In genomic region chr13:75869981-75870380, GRCh38 we compare ENCODE assay signal across 11 cellular contexts.
DNase-seq lines count a peak whose midpoint lies in the region; ATAC-seq and TF ChIP-seq lines count a peak whose summit lies in the region.
"Had no signal": no experiment of that assay in that cellular context is flagged by ENCODE, and none has a peak within 500 bp of the region (broad histone marks: within the 10 kb centered on the region; RNA-seq: fewer than 3 reads in every experiment).

No MANE protein-coding gene starts in this region.

- H3K27me3 ChIP-seq in OCI-LY1 (ENCODE audit: insufficient read depth, low read length) (0 out of 2 replicates have a peak, but pooled peaks cover 3% of the 10 kb centered on the region), breast epithelium (no peaks in the 10 kb centered on the region), neuronal stem cell (ENCODE audit: control insufficient read depth in 3 of 3, insufficient read depth in 3 of 3, low read depth in 1 of 3, low read length in 3 of 3) (peaks cover 0 to 10% (median 0%) of the 10 kb centered on the region in 3 experiments), adrenal gland (peaks cover 4% of the 10 kb centered on the region)

- no peaks in the 10 kb centered on the region for H4K20me1 ChIP-seq in OCI-LY1 (ENCODE audit: insufficient read depth, low read length)

- H3K9ac ChIP-seq in OCI-LY1 (ENCODE audit: low read length) (no peak overlapping the region; the same call in 1 of the 2 replicates), neuronal stem cell (ENCODE audit: low read depth, low read length, poor library complexity) (no peak overlapping the region)

- H3K36me3 ChIP-seq in OCI-LY1 (ENCODE audit: insufficient read depth, low read length) (no peaks in the 10 kb centered on the region), breast epithelium (no peaks in the 10 kb centered on the region), neuronal stem cell (replicated peaks in 1 of 2; ENCODE audit: control insufficient read depth in 2 of 2, insufficient read depth in 2 of 2, low read length in 2 of 2) (no peaks in the 10 kb centered on the region), adrenal gland (replicated peaks in 1 of 2) (no peaks in the 10 kb centered on the region)
- H3K36me3 ChIP-seq: pancreas had no signal

- no peaks in the 10 kb centered on the region for H3K79me2 ChIP-seq in OCI-LY1 (ENCODE audit: insufficient read depth, low read length)

- TF ChIP-seq CTCF in OCI-LY1 (IDR thresholded peaks at IDR 0.05; ENCODE audit: low read length), result no peak
- TF ChIP-seq CTCF in breast epithelium (IDR thresholded peaks at IDR 0.05), result no peak
- TF ChIP-seq CTCF in adrenal gland (IDR thresholded peaks at IDR 0.05), result no peak

- H2BK5ac ChIP-seq in neuronal stem cell (ENCODE audit: low read length), result no peak overlapping the region

- H3K23ac ChIP-seq in neuronal stem cell (ENCODE audit: low read depth, low read length, poor library complexity), result no peak overlapping the region

- no peak overlapping the region for H3K4ac ChIP-seq in neuronal stem cell (ENCODE audit: low read length)

- no peak overlapping the region for H2BK120ac ChIP-seq in neuronal stem cell (ENCODE audit: low read depth, low read length)

- no peak overlapping the region for H4K8ac ChIP-seq in neuronal stem cell (ENCODE audit: low read depth, low read length)

- no peak overlapping the region for H3K18ac ChIP-seq in neuronal stem cell (ENCODE audit: low read length)

- H2AK5ac ChIP-seq in neuronal stem cell (ENCODE audit: low read depth, low read length), result no peak overlapping the region

- no peak for TF ChIP-seq POLR2A in breast epithelium (IDR thresholded peaks at IDR 0.05)
- no peak for TF ChIP-seq POLR2A in adrenal gland (IDR thresholded peaks at IDR 0.05)

- H3K4me2 ChIP-seq in OCI-LY1 (ENCODE audit: low read length), result peak overlapping the region; percentile 83
- H3K4me2 ChIP-seq in neuronal stem cell (ENCODE audit: insufficient read depth, low read length, poor library complexity, severe bottlenecking), result no peak overlapping the region

- no peak overlapping the region for H2BK12ac ChIP-seq in neuronal stem cell (ENCODE audit: low read length)

- peak overlapping the region; percentile 87 for H2AFZ ChIP-seq in OCI-LY1 (ENCODE audit: low read length)
- H2AFZ ChIP-seq in neuronal stem cell (ENCODE audit: low read length), result peak overlapping the region; percentile 93

- H4K91ac ChIP-seq in neuronal stem cell (ENCODE audit: low read depth, low read length, poor library complexity), result no peak overlapping the region

- H3K14ac ChIP-seq in neuronal stem cell (ENCODE audit: low read length), result no peak overlapping the region

- no peaks in the 10 kb centered on the region for H3F3A ChIP-seq in OCI-LY1 (ENCODE audit: insufficient read depth, low read length)

- intact Hi-C loops in breast epithelium (cut with DNase I; ENCODE audit: low total_unique reads), result loop anchor here (5.0 to 10.0 kb wide), 2 partner anchors 1035 to 1097 kb away; no protein-coding TSS in a partner anchor
- intact Hi-C loops in adrenal gland (cut with DNase I), result loop anchor here (5.0 to 10.0 kb wide), 5 partner anchors 175 to 1105 kb away; no protein-coding TSS in a partner anchor

- ATAC-seq in activated CD4-positive, CD25-positive, alpha-beta regulatory T cell treated with anti-CD3 and anti-CD28 coated beads, Interleukin-2, amount 50 U/mL, for 24 hours, result peak; percentile 41 to 63

- H3K27ac ChIP-seq in OCI-LY1 (ENCODE audit: low read depth, low read length, poor library complexity, severe bottlenecking) (no peak overlapping the region), breast epithelium (peak overlapping the region in 1 of 2 donors; percentile 75), neuronal stem cell (replicated peaks; ENCODE audit: low read length) (no peak overlapping the region), adrenal gland (no peak overlapping the region)
- H3K27ac ChIP-seq: HL-60, pancreas had no signal

- H3K79me1 ChIP-seq in neuronal stem cell (ENCODE audit: low read depth, low read length), result no peaks in the 10 kb centered on the region

- no CpG with 5 or more reads among the region's 4 CpGs for WGBS in neuronal stem cell (ENCODE audit: extremely low coverage in 2 of 2, insufficient read length in 2 of 2, insufficient replicate concordance in 1 of 2), 2 donors
- 33 to 43% (median 37%) methylated on average over 4 of the region's 4 CpGs for WGBS in adrenal gland, 4 donors

- H3K9me2 ChIP-seq in OCI-LY1 (ENCODE audit: low read depth, low read length), result no peaks in the 10 kb centered on the region

- no peak overlapping the region for H2BK15ac ChIP-seq in neuronal stem cell (ENCODE audit: low read length)

- H3K9me3 ChIP-seq in OCI-LY1 (ENCODE audit: low read length) (no peaks in the 10 kb centered on the region), breast epithelium (no peaks in the 10 kb centered on the region), neuronal stem cell (replicated peaks in 1 of 2; ENCODE audit: control insufficient read depth in 2 of 2, insufficient read depth in 1 of 2, low read depth in 1 of 2, low read length in 2 of 2) (no peaks in the 10 kb centered on the region), adrenal gland (replicated peaks in 1 of 3) (no peaks in the 10 kb centered on the region)
- H3K9me3 ChIP-seq: pancreas had no signal

- H3K4me1 ChIP-seq in OCI-LY1 (ENCODE audit: insufficient read depth, low read length, severe bottlenecking) (peaks cover 14% of the 10 kb centered on the region), breast epithelium (no peaks in the 10 kb centered on the region), neuronal stem cell (ENCODE audit: control insufficient read depth in 2 of 2, insufficient read depth in 1 of 2, low read depth in 1 of 2, low read length in 2 of 2) (peaks cover 1 to 3% of the 10 kb centered on the region in 2 donors), adrenal gland (replicated peaks in 1 of 2) (no peaks in the 10 kb centered on the region)
- H3K4me1 ChIP-seq: pancreas had no signal

- no peak for DNase-seq in activated CD4-positive, CD25-positive, alpha-beta regulatory T cell (lab: John Stamatoyannopoulos, UW)
- no peak for DNase-seq in breast epithelium (ENCODE audit: low spot score in 2 of 2)
- no peak for DNase-seq in neuronal stem cell (ENCODE audit: low spot score)
- DNase-seq in GM19238 (ENCODE audit: insufficient read length, low spot score), result no peak
- DNase-seq in adrenal gland, result no peak
- DNase-seq in iPS-NIHi11 (ENCODE audit: low spot score), result no peak
- DNase-seq: stimulated activated CD4-positive, alpha-beta T cell treated with anti-CD3 and anti-CD28 coated beads, Interleukin-2, amount 100 ng/mL, for 48 hours had no signal

- peak overlapping the region; percentile 57 for H3K4me3 ChIP-seq in OCI-LY1 (ENCODE audit: low read depth, low read length, poor library complexity, severe bottlenecking)
- peak overlapping the region in 2 of 3 donors; percentile 43 to 64 for H3K4me3 ChIP-seq in breast epithelium
- no peak overlapping the region for H3K4me3 ChIP-seq in neuronal stem cell (ENCODE audit: low read length in 2 of 2)
- H3K4me3 ChIP-seq in adrenal gland, result no peak overlapping the region

Comparison
In these comparisons a context has a peak if more than half of its experiments do, and no peak if none do; other contexts are left out.
1. H3K4me3 ChIP-seq: peak in OCI-LY1 (single experiment) and breast epithelium (2 of 3); none in neuronal stem cell (0 of 2) and adrenal gland (0 of 4).